14 cellular contexts compared by ENCODE assay signal in genomic region chr5:67305913-67306710, GRCh38.
DNase-seq lines count a peak whose midpoint lies in the region; ATAC-seq, FAIRE-seq and TF ChIP-seq lines count a peak whose summit lies in the region.
"Had no signal": no experiment of that assay in that cellular context is flagged by ENCODE, and none has a peak within 500 bp of the region (broad histone marks: within the 10 kb centered on the region; RNA-seq: fewer than 3 reads in every experiment).

No MANE protein-coding gene starts in this region.

- TF ChIP-seq CTCF in GM06990 (IDR thresholded peaks at IDR 0.05; ENCODE audit: insufficient read depth, low read length, poor library complexity, severe bottlenecking) (no peak), epithelial cell of esophagus (IDR thresholded peaks at IDR 0.05; ENCODE audit: insufficient read depth, low read depth, low read length, missing control alignments) (no peak), progenitor cell of endocrine pancreas (IDR thresholded peaks at IDR 0.05; ENCODE audit: unreplicated experiment) (no peak)

- no peaks in the 10 kb centered on the region for H3K27me3 ChIP-seq in GM06990 (replicated peaks; ENCODE audit: control insufficient read depth, insufficient read depth, low read length)
- no peaks in the 10 kb centered on the region for H3K27me3 ChIP-seq in aorta (ENCODE audit: control insufficient read depth in 1 of 2, insufficient read depth in 2 of 2, low read length in 1 of 2)

- no peak overlapping the region for H3K4me3 Mint-ChIP-seq in progenitor cell of endocrine pancreas (ENCODE audit: low read depth)
- H3K4me3 Mint-ChIP-seq in T-helper 2 cell treated with Interferon-gamma antibody and Interleukin-4, amounts not matched to agents 5 μg/mL and 100 μg/mL, for 36 hours: no peak overlapping the region

- H3K27ac Mint-ChIP-seq in progenitor cell of endocrine pancreas: peak overlapping the region; percentile 67
- H3K27ac Mint-ChIP-seq in T-helper 2 cell treated with Interferon-gamma antibody and Interleukin-4, amounts not matched to agents 5 μg/mL and 100 μg/mL, for 36 hours: no peak overlapping the region

- FAIRE-seq in RCC 7860 (lab: Jason Lieb, UNC): no peak
- FAIRE-seq: GM18507, H54 had no signal

- no peak overlapping the region for H3K27ac ChIP-seq in aorta (ENCODE audit: low read depth in 1 of 2, low read length in 2 of 2)

- H3K9me3 Mint-ChIP-seq in progenitor cell of endocrine pancreas (ENCODE audit: low read depth): peaks cover 10% of the 10 kb centered on the region
- H3K9me3 Mint-ChIP-seq in T-helper 2 cell treated with Interferon-gamma antibody and Interleukin-4, amounts not matched to agents 5 μg/mL and 100 μg/mL, for 36 hours: peaks cover 3% of the 10 kb centered on the region

- H3K9me3 ChIP-seq in aorta (ENCODE audit: control insufficient read depth, low read length): peaks cover 1% of the 10 kb centered on the region

- intact Hi-C loops in aorta (cut with DNase I): no loop called here

- H3K27me3 Mint-ChIP-seq in progenitor cell of endocrine pancreas: no peaks in the 10 kb centered on the region
- peaks cover 3% of the 10 kb centered on the region for H3K27me3 Mint-ChIP-seq in T-helper 2 cell treated with Interferon-gamma antibody and Interleukin-4, amounts not matched to agents 5 μg/mL and 100 μg/mL, for 36 hours (ENCODE audit: low read depth)

- ATAC-seq in HG03280 (IDR thresholded peaks at IDR 0.05; ENCODE audit: unreplicated experiment): no peak
- no peak for ATAC-seq in aorta (ENCODE audit: low FRiP score)

- DNase-seq in GM06990 (ENCODE audit: extremely low read depth, insufficient read length) (peak; percentile 42), RCC 7860 (ENCODE audit: low spot score) (peak; percentile 26), epithelial cell of esophagus (ENCODE audit: low read depth) (peak; percentile 46), progenitor cell of endocrine pancreas (ENCODE audit: low spot score, unreplicated experiment) (no peak), GM19240 (ENCODE audit: insufficient read length, low spot score) (no peak), aorta (no peak)
- no peak for DNase-seq in T-helper 2 cell treated with Interferon-gamma antibody and Interleukin-4, amounts not matched to agents 5 μg/mL and 100 μg/mL, for 36 hours (ENCODE audit: low spot score)
- DNase-seq: activated CD4-positive, CD25-positive, alpha-beta regulatory T cell; activated naive CD4-positive, alpha-beta T cell treated with anti-CD3 and anti-CD28 coated beads, Interleukin-2, amount 50 U/mL, for 16 hours; COR-L47; NCI-H1436 had no signal

- 82 to 85% methylated on average over 9 of the region's 9 CpGs for WGBS in aorta, 2 donors

- peaks cover 2% of the 10 kb centered on the region for H3K4me1 Mint-ChIP-seq in progenitor cell of endocrine pancreas (ENCODE audit: low read depth)
- H3K4me1 Mint-ChIP-seq in T-helper 2 cell treated with Interferon-gamma antibody and Interleukin-4, amounts not matched to agents 5 μg/mL and 100 μg/mL, for 36 hours (ENCODE audit: low read depth): peaks cover 12% of the 10 kb centered on the region

- H3K36me3 ChIP-seq in GM06990 (ENCODE audit: control insufficient read depth, insufficient read depth, low read length): no peaks in the 10 kb centered on the region
- no peaks in the 10 kb centered on the region for H3K36me3 ChIP-seq in aorta (ENCODE audit: control insufficient read depth in 1 of 2, insufficient read depth in 2 of 2, low read length in 1 of 2)

- H3K4me3 ChIP-seq in GM06990 (replicated peaks; ENCODE audit: low read depth, low read length) (no peak overlapping the region), epithelial cell of esophagus (ENCODE audit: low read length) (no peak overlapping the region), aorta (ENCODE audit: low read length in 2 of 2) (no peak overlapping the region)

- H3K36me3 Mint-ChIP-seq in progenitor cell of endocrine pancreas (ENCODE audit: insufficient read depth): no peaks in the 10 kb centered on the region
- H3K36me3 Mint-ChIP-seq in T-helper 2 cell treated with Interferon-gamma antibody and Interleukin-4, amounts not matched to agents 5 μg/mL and 100 μg/mL, for 36 hours (ENCODE audit: low read depth): no peaks in the 10 kb centered on the region

- peaks cover 0 to 4% of the 10 kb centered on the region in 2 donors for H3K4me1 ChIP-seq in aorta (ENCODE audit: control insufficient read depth in 1 of 2, insufficient read depth in 2 of 2, low read length in 2 of 2)

Comparison
In these comparisons a context has a peak if more than half of its experiments do, and no peak if none do; other contexts are left out.
1. DNase-seq: peak in GM06990 (single experiment), RCC 7860 (single experiment) and epithelial cell of esophagus (single experiment); none in progenitor cell of endocrine pancreas (single experiment), GM19240 (single experiment), T-helper 2 cell treated with Interferon-gamma antibody and Interleukin-4, amounts not matched to agents 5 μg/mL and 100 μg/mL, for 36 hours (single experiment) and aorta (0 of 2).